Comparison of ENCODE assay signal across 1 cellular context in genomic region chr5:61301820-61302563, GRCh38.
TF ChIP-seq lines count a peak whose summit lies in the region.

No MANE protein-coding gene starts in this region.

TF ChIP-seq in HepG2, 621 proteins besides CTCF, POLR2A, EP300 and RAD21 (continued from another document and continues in another):
- TF ChIP-seq, protein P1, sequence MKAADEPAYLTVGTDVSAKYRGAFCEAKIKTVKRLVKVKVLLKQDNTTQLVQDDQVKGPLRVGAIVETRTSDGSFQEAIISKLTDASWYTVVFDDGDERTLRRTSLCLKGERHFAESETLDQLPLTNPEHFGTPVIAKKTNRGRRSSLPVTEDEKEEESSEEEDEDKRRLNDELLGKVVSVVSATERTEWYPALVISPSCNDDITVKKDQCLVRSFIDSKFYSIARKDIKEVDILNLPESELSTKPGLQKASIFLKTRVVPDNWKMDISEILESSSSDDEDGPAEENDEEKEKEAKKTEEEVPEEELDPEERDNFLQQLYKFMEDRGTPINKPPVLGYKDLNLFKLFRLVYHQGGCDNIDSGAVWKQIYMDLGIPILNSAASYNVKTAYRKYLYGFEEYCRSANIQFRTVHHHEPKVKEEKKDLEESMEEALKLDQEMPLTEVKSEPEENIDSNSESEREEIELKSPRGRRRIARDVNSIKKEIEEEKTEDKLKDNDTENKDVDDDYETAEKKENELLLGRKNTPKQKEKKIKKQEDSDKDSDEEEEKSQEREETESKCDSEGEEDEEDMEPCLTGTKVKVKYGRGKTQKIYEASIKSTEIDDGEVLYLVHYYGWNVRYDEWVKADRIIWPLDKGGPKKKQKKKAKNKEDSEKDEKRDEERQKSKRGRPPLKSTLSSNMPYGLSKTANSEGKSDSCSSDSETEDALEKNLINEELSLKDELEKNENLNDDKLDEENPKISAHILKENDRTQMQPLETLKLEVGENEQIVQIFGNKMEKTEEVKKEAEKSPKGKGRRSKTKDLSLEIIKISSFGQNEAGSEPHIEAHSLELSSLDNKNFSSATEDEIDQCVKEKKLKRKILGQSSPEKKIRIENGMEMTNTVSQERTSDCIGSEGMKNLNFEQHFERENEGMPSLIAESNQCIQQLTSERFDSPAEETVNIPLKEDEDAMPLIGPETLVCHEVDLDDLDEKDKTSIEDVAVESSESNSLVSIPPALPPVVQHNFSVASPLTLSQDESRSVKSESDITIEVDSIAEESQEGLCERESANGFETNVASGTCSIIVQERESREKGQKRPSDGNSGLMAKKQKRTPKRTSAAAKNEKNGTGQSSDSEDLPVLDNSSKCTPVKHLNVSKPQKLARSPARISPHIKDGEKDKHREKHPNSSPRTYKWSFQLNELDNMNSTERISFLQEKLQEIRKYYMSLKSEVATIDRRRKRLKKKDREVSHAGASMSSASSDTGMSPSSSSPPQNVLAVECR (CRISPR knock-in tag; IDR thresholded peaks at IDR 0.05; ENCODE audit: borderline replicate concordance) = peak; percentile 62; the same call in 1 of the 2 replicates
- TF ChIP-seq ZNF781 (CRISPR knock-in tag; IDR thresholded peaks at IDR 0.05; ENCODE audit: borderline replicate concordance, not compliant biosample characterization) (peak; percentile 52), KMT2B (CRISPR knock-in tag; IDR thresholded peaks at IDR 0.05) (no peak), MLXIP (CRISPR knock-in tag; IDR thresholded peaks at IDR 0.05; ENCODE audit: borderline replicate concordance) (0 out of 2 replicates have a peak, but pooled peaks have one; percentile 19), ARID2 (CRISPR knock-in tag; IDR thresholded peaks at IDR 0.05; ENCODE audit: borderline replicate concordance) (0 out of 2 replicates have a peak, but pooled peaks have one; percentile 36), BORCS8-MEF2B (CRISPR knock-in tag; IDR thresholded peaks at IDR 0.05) (0 out of 2 replicates have a peak, but pooled peaks have one; percentile 35), PITX1 (CRISPR knock-in tag; IDR thresholded peaks at IDR 0.05) (peak; percentile 79), CEBPG (CRISPR knock-in tag; IDR thresholded peaks at IDR 0.05) (peak; percentile 91), NFIB (CRISPR knock-in tag; IDR thresholded peaks at IDR 0.05; ENCODE audit: borderline replicate concordance) (no peak), TAF1 (CRISPR knock-in tag; IDR thresholded peaks at IDR 0.05) (peak; percentile 31; the same call in 1 of the 2 replicates), IRF2 (CRISPR knock-in tag; IDR thresholded peaks at IDR 0.05) (peak; percentile 68; the same call in 1 of the 2 replicates), SIX1 (CRISPR knock-in tag; IDR thresholded peaks at IDR 0.05; ENCODE audit: borderline replicate concordance) (peak; percentile 82; the same call in 1 of the 2 replicates), GATAD2A (CRISPR knock-in tag; IDR thresholded peaks at IDR 0.05) (peak; percentile 90), SATB2 (CRISPR knock-in tag; IDR thresholded peaks at IDR 0.05) (0 out of 2 replicates have a peak, but pooled peaks have one; percentile 44), TCF7 (IDR thresholded peaks at IDR 0.05; ENCODE audit: low read depth) (peak; percentile 33; the same call in 1 of the 2 replicates), CBX2 (IDR thresholded peaks at IDR 0.05; ENCODE audit: low read depth, low read length) (peak; percentile 26; the same call in 1 of the 2 replicates), CBX2 (CRISPR knock-in tag; IDR thresholded peaks at IDR 0.05; ENCODE audit: low read depth) (no peak), KDM3A (CRISPR knock-in tag; IDR thresholded peaks at IDR 0.05; ENCODE audit: low read depth) (peak; percentile 53; the same call in 1 of the 2 replicates), U2AF1 (optimal IDR thresholded peaks at IDR 0.05; ENCODE audit: low read depth, low read length) (no peak), ZSCAN5A (CRISPR knock-in tag; IDR thresholded peaks at IDR 0.05; ENCODE audit: borderline replicate concordance) (peak; percentile 22; the same call in 1 of the 2 replicates), MAF1 (CRISPR knock-in tag; IDR thresholded peaks at IDR 0.05; ENCODE audit: borderline replicate concordance) (no peak), ZBTB43 (CRISPR knock-in tag; conservative IDR thresholded peaks at IDR 0.05) (0 out of 2 replicates have a peak, but pooled peaks have one; percentile 60), SOX6 (IDR thresholded peaks at IDR 0.05) (no peak), SOX6 (CRISPR knock-in tag; IDR thresholded peaks at IDR 0.05) (peak; percentile 79), PHF20 (CRISPR knock-in tag; IDR thresholded peaks at IDR 0.05) (0 out of 2 replicates have a peak, but pooled peaks have one; percentile 25), RCOR2 (CRISPR knock-in tag; IDR thresholded peaks at IDR 0.05) (peak; percentile 71), CBX1 (IDR thresholded peaks at IDR 0.05; ENCODE audit: low read depth) (no peak), ELK4 (CRISPR knock-in tag; IDR thresholded peaks at IDR 0.05; ENCODE audit: borderline replicate concordance) (no peak), PCBP2 (optimal IDR thresholded peaks at IDR 0.05; ENCODE audit: low read depth, low read length, poor library complexity, severe bottlenecking) (no peak), TARDBP (CRISPR knock-in tag; IDR thresholded peaks at IDR 0.05) (peak; percentile 70; the same call in 1 of the 2 replicates), HNF4G (IDR thresholded peaks at IDR 0.05; ENCODE audit: borderline replicate concordance, low read depth, low read length) (peak; percentile 69; the same call in 1 of the 2 replicates), HNF4G (CRISPR knock-in tag; IDR thresholded peaks at IDR 0.05; ENCODE audit: borderline replicate concordance, low read depth) (peak; percentile 92), CBX5 (CRISPR knock-in tag; IDR thresholded peaks at IDR 0.05; ENCODE audit: borderline replicate concordance) (peak; percentile 82; the same call in 1 of the 2 replicates), ZFP36L1 (CRISPR knock-in tag; IDR thresholded peaks at IDR 0.05) (no peak), SP140L (CRISPR knock-in tag; IDR thresholded peaks at IDR 0.05; ENCODE audit: borderline replicate concordance) (0 out of 2 replicates have a peak, but pooled peaks have one; percentile 66), ARNTL (CRISPR knock-in tag; IDR thresholded peaks at IDR 0.05) (peak; percentile 60; the same call in 1 of the 2 replicates), HDAC1 (CRISPR knock-in tag; IDR thresholded peaks at IDR 0.05) (peak; percentile 63), NFATC3 (CRISPR knock-in tag; IDR thresholded peaks at IDR 0.05) (no peak), KAT2B (IDR thresholded peaks at IDR 0.05; ENCODE audit: borderline replicate concordance, low read depth, low read length) (no peak), SIN3A (IDR thresholded peaks at IDR 0.05; ENCODE audit: borderline replicate concordance, low read depth, low read length) (no peak), LCORL (IDR thresholded peaks at IDR 0.05) (peak; percentile 70; the same call in 1 of the 2 replicates), LCORL (CRISPR knock-in tag; IDR thresholded peaks at IDR 0.05) (peak; percentile 92), ZNF644 (CRISPR knock-in tag; IDR thresholded peaks at IDR 0.05; ENCODE audit: low read depth) (peak; percentile 97), ERF (CRISPR knock-in tag; IDR thresholded peaks at IDR 0.05) (peak; percentile 78; the same call in 1 of the 2 replicates), CREB1 (IDR thresholded peaks at IDR 0.05) (peak; percentile 38), CREB1 (CRISPR knock-in tag; IDR thresholded peaks at IDR 0.05) (peak; percentile 52; the same call in 1 of the 2 replicates), ZNF710 (CRISPR knock-in tag; IDR thresholded peaks at IDR 0.05; ENCODE audit: borderline replicate concordance) (peak; percentile 56; the same call in 1 of the 2 replicates), ZNF816 (CRISPR knock-in tag; IDR thresholded peaks at IDR 0.05; ENCODE audit: borderline replicate concordance) (no peak), ZNF879 (CRISPR knock-in tag; IDR thresholded peaks at IDR 0.05) (no peak), NFYC (CRISPR knock-in tag; IDR thresholded peaks at IDR 0.05) (peak; percentile 70)
- TF ChIP-seq, protein P2, sequence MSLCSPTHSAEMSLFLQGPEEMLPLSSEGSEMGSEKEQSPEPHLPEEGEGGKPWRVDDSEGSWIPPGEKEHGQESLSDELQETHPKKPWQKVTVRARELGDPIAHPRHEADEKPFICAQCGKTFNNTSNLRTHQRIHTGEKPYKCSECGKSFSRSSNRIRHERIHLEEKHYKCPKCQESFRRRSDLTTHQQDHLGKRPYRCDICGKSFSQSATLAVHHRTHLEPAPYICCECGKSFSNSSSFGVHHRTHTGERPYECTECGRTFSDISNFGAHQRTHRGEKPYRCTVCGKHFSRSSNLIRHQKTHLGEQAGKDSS (CRISPR knock-in tag; IDR thresholded peaks at IDR 0.05; ENCODE audit: borderline replicate concordance, low read depth) = 0 out of 2 replicates have a peak, but pooled peaks have one; percentile 44
